9 cellular contexts compared by ENCODE assay signal in genomic region chrX:103554687-103555417, GRCh38. TPM values are rescaled to one million over a fixed set of nuclear protein-coding genes. Genes with fewer than 3 reads are reported as not detected.
DNase-seq lines count a peak whose midpoint lies in the region; ATAC-seq and TF ChIP-seq lines count a peak whose summit lies in the region.
"Had no signal": no experiment of that assay in that cellular context is flagged by ENCODE, and none has a peak within 500 bp of the region (broad histone marks: within the 10 kb centered on the region; RNA-seq: fewer than 3 reads in every experiment).

No MANE protein-coding gene starts in this region.

- H3K36me3 Mint-ChIP-seq in activated CD8-positive, alpha-beta memory T cell treated with anti-CD3 and anti-CD28 coated beads, Interleukin-2, amount 10 ng/mL, durations not matched to agents 7 days and 5 days = no peaks in the 10 kb centered on the region
- no peaks in the 10 kb centered on the region for H3K36me3 Mint-ChIP-seq in nephron (ENCODE audit: low read depth)

- H3K4me3 ChIP-seq in DOHH2 (ENCODE audit: low read length) = peak overlapping the region; percentile 87
- H3K4me3 ChIP-seq in NB4 (ENCODE audit: low read depth, low read length) = no peak overlapping the region

- TF ChIP-seq POLR2A in NB4 (IDR thresholded peaks at IDR 0.05; ENCODE audit: extremely low read depth, insufficient read length) = no peak
- peak; percentile 60 for TF ChIP-seq POLR2A in erythroblast (IDR thresholded peaks at IDR 0.05; ENCODE audit: low read length)

- no peak overlapping the region for H3K27ac ChIP-seq in DOHH2 (ENCODE audit: low read depth, low read length)

- no peaks in the 10 kb centered on the region for H3K79me2 ChIP-seq in DOHH2 (ENCODE audit: control insufficient read depth, low read length)

- DNase-seq in NB4 (ENCODE audit: low read depth) (peak; percentile 0), erythroblast (lab: John Stamatoyannopoulos, UW) (peak; percentile 85 to 86), HuH-7 (ENCODE audit: low spot score) (no peak)
- DNase-seq in activated CD8-positive, alpha-beta memory T cell treated with anti-CD3 and anti-CD28 coated beads, Interleukin-2, amount 10 ng/mL, durations not matched to agents 7 days and 5 days = peak; percentile 82
- peak; percentile 52 to 71 for DNase-seq in stimulated activated naive CD8-positive, alpha-beta T cell treated with anti-CD3 and anti-CD28 coated beads, Interleukin-15, amount 100 ng/mL, for 72 hours

- H3K4me3 Mint-ChIP-seq in activated CD8-positive, alpha-beta memory T cell treated with anti-CD3 and anti-CD28 coated beads, Interleukin-2, amount 10 ng/mL, durations not matched to agents 7 days and 5 days = peak overlapping the region; percentile 83
- H3K4me3 Mint-ChIP-seq in nephron = peak overlapping the region; percentile 87 to 95 (median 93)
- H3K4me3 Mint-ChIP-seq in stimulated activated naive CD8-positive, alpha-beta T cell treated with anti-CD3 and anti-CD28 coated beads, Interleukin-15, amount 100 ng/mL, for 72 hours = peak overlapping the region; percentile 85 to 92

- no peaks in the 10 kb centered on the region for H3K36me3 ChIP-seq in DOHH2 (ENCODE audit: control insufficient read depth, low read length)

- H3K27me3 Mint-ChIP-seq in activated CD8-positive, alpha-beta memory T cell treated with anti-CD3 and anti-CD28 coated beads, Interleukin-2, amount 10 ng/mL, durations not matched to agents 7 days and 5 days = peaks cover 3% of the 10 kb centered on the region
- H3K27me3 Mint-ChIP-seq in nephron (ENCODE audit: low read depth) = peaks cover 3% of the 10 kb centered on the region
- no peaks in the 10 kb centered on the region for H3K27me3 Mint-ChIP-seq in stimulated activated naive CD8-positive, alpha-beta T cell treated with anti-CD3 and anti-CD28 coated beads, Interleukin-15, amount 100 ng/mL, for 72 hours

- CTCF ChIA-PET in activated CD8-positive, alpha-beta memory T cell treated with anti-CD3 and anti-CD28 coated beads, Interleukin-2, amount 10 ng/mL, durations not matched to agents 7 days and 5 days (lab: Charles Lee) = no interaction called here

- TF ChIP-seq CTCF in DOHH2 (IDR thresholded peaks at IDR 0.05; ENCODE audit: low read depth, low read length, poor library complexity, severe bottlenecking) = no peak
- no peak for TF ChIP-seq CTCF in NB4 (IDR thresholded peaks at IDR 0.05; ENCODE audit: low read depth, low read length)
- TF ChIP-seq CTCF in nephron (IDR thresholded peaks at IDR 0.05; ENCODE audit: unreplicated experiment in 3 of 3) = no peak

- H3K27ac Mint-ChIP-seq in activated CD8-positive, alpha-beta memory T cell treated with anti-CD3 and anti-CD28 coated beads, Interleukin-2, amount 10 ng/mL, durations not matched to agents 7 days and 5 days = peak overlapping the region; percentile 85
- H3K27ac Mint-ChIP-seq in nephron = peak overlapping the region; percentile 71 to 83 (median 82)
- peak overlapping the region; percentile 94 to 98 for H3K27ac Mint-ChIP-seq in stimulated activated naive CD8-positive, alpha-beta T cell treated with anti-CD3 and anti-CD28 coated beads, Interleukin-15, amount 100 ng/mL, for 72 hours

- H3K4me2 ChIP-seq in DOHH2 (ENCODE audit: low read length) = peak overlapping the region; percentile 74

- no peaks in the 10 kb centered on the region for H3K9me2 ChIP-seq in DOHH2 (replicated peaks; ENCODE audit: control insufficient read depth, low read length)

- H3K9me3 Mint-ChIP-seq in activated CD8-positive, alpha-beta memory T cell treated with anti-CD3 and anti-CD28 coated beads, Interleukin-2, amount 10 ng/mL, durations not matched to agents 7 days and 5 days (ENCODE audit: low read depth) = no peaks in the 10 kb centered on the region
- peaks cover 3% of the 10 kb centered on the region for H3K9me3 Mint-ChIP-seq in nephron
- no peaks in the 10 kb centered on the region for H3K9me3 Mint-ChIP-seq in stimulated activated naive CD8-positive, alpha-beta T cell treated with anti-CD3 and anti-CD28 coated beads, Interleukin-15, amount 100 ng/mL, for 72 hours

- peaks cover 14% of the 10 kb centered on the region for H3K4me1 Mint-ChIP-seq in activated CD8-positive, alpha-beta memory T cell treated with anti-CD3 and anti-CD28 coated beads, Interleukin-2, amount 10 ng/mL, durations not matched to agents 7 days and 5 days
- peaks cover 5% of the 10 kb centered on the region for H3K4me1 Mint-ChIP-seq in nephron
- peaks cover 5% of the 10 kb centered on the region for H3K4me1 Mint-ChIP-seq in stimulated activated naive CD8-positive, alpha-beta T cell treated with anti-CD3 and anti-CD28 coated beads, Interleukin-15, amount 100 ng/mL, for 72 hours

- H3K27me3 ChIP-seq in DOHH2 (ENCODE audit: control insufficient read depth, low read length) = no peaks in the 10 kb centered on the region

- no peaks in the 10 kb centered on the region for H3K9me3 ChIP-seq in DOHH2 (ENCODE audit: control insufficient read depth, insufficient read depth, low read length)

- H3F3A ChIP-seq in DOHH2 (ENCODE audit: control insufficient read depth, insufficient read depth) = no peaks in the 10 kb centered on the region

- peak; percentile 100 for ATAC-seq in GM21619 (IDR thresholded peaks at IDR 0.05; ENCODE audit: unreplicated experiment)
- ATAC-seq in activated CD8-positive, alpha-beta memory T cell treated with anti-CD3 and anti-CD28 coated beads, Interleukin-2, amount 10 ng/mL, durations not matched to agents 7 days and 5 days = peak; percentile 89
- ATAC-seq in stimulated activated naive CD8-positive, alpha-beta T cell treated with anti-CD3 and anti-CD28 coated beads, Interleukin-15, amount 100 ng/mL, for 72 hours = peak; percentile 90

- peaks cover 7% of the 10 kb centered on the region; the same call in 1 of the 2 replicates for H3K4me1 ChIP-seq in DOHH2 (ENCODE audit: control insufficient read depth, low read length)

- H4K20me1 ChIP-seq in DOHH2 (ENCODE audit: control insufficient read depth, insufficient read depth, low read depth, low read length) = no peaks in the 10 kb centered on the region

RNA-seq across cellular contexts. Expression of gene TCEAL4, which starts 30.5 kb away (rescaled TPM):
- total RNA-seq in activated CD8-positive, alpha-beta memory T cell treated with anti-CD3 and anti-CD28 coated beads, Interleukin-2, amount 10 ng/mL, durations not matched to agents 7 days and 5 days = 1 to 10 TPM; 3.5 to 5.0 TPM

RNA-seq across cellular contexts. Expression of gene RAB40A, which starts 35.6 kb away (rescaled TPM):
- total RNA-seq in activated CD8-positive, alpha-beta memory T cell treated with anti-CD3 and anti-CD28 coated beads, Interleukin-2, amount 10 ng/mL, durations not matched to agents 7 days and 5 days = under 1 TPM in 1 of 2 experiments, not detected in 1; 0.19 TPM
- total RNA-seq: RPMI7951 had no signal

RNA-seq across cellular contexts. Expression of gene TCEAL3, which starts 52.9 kb away (rescaled TPM):
- 1 to 10 TPM; 1.3 to 3.1 TPM for total RNA-seq in activated CD8-positive, alpha-beta memory T cell treated with anti-CD3 and anti-CD28 coated beads, Interleukin-2, amount 10 ng/mL, durations not matched to agents 7 days and 5 days
